Comparison of ENCODE assay signal across 20 cellular contexts in the genomic region with DNA sequence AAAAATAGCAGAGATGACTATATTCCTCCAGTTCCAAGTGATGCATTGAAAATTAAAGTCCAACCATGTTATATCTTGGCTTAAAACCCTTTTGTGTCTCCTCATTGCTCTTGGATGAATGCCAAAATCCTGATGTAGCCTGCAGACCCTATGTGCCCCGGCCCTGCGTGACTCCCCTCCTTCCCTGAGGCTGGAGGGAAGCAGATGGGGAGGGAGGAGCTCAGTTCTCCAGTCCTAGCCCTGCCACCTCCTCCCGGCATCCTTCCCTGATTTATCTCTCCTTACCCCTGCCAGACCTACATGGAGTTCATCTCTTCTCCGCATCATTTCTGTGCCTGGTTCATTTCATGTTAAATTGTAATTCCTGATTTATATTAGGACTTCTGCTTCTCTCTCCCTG.
DNase-seq lines count a peak whose midpoint lies in the region; TF ChIP-seq lines count a peak whose summit lies in the region.
"Had no signal": no experiment of that assay in that cellular context is flagged by ENCODE, and none has a peak within 500 bp of the region (broad histone marks: within the 10 kb centered on the region; RNA-seq: fewer than 3 reads in every experiment).

No MANE protein-coding gene starts in this region.

- H3K4me3 ChIP-seq in sigmoid colon = no peak overlapping the region
- H3K4me3 ChIP-seq: spleen, vagina had no signal

- no peaks in the 10 kb centered on the region for H3K27me3 ChIP-seq in sigmoid colon
- H3K27me3 ChIP-seq: vagina had no signal

- TF ChIP-seq CTCF in sigmoid colon (IDR thresholded peaks at IDR 0.05) = no peak

- H3K36me3 ChIP-seq in sigmoid colon = no peaks in the 10 kb centered on the region
- H3K36me3 ChIP-seq: spleen, vagina had no signal

- no peak overlapping the region for H3K27ac ChIP-seq in sigmoid colon
- H3K27ac ChIP-seq: spleen, vagina had no signal

- 42 to 43% methylated on average over 4 of the region's 4 CpGs for WGBS in sigmoid colon, 2 donors

- DNase-seq in NCI-H524 (lab: John Stamatoyannopoulos, UW) = peak; percentile 29 to 68
- no peak for DNase-seq in NCI-H524 treated with DMSO at 0.1 percent for 48 hours (lab: John Stamatoyannopoulos, UW)
- DNase-seq in NCI-H1105 treated with DMSO at 0.1 percent for 48 hours (lab: John Stamatoyannopoulos, UW) = peak; percentile 42
- peak; percentile 46 for DNase-seq in NOMO-1 treated with dmso at 0.1 percent for 144 hours (lab: John Stamatoyannopoulos, UW; ENCODE audit: unreplicated experiment)
- DNase-seq in posterior vena cava (ENCODE audit: low spot score) = peak; percentile 37
- no peak for DNase-seq in sigmoid colon
- DNase-seq in NCI-H187 treated with DMSO at 0.1 percent for 48 hours (lab: John Stamatoyannopoulos, UW) = no peak
- DNase-seq in AML-193 (lab: John Stamatoyannopoulos, UW) = no peak
- DNase-seq: activated CD8-positive, alpha-beta memory T cell treated with anti-CD3 and anti-CD28 coated beads for 24 hours; CD4-positive, alpha-beta T cell; cerebellar nuclear complex; DND-41; effector memory CD8-positive, alpha-beta T cell; glutamatergic neuron; left cardiac atrium; MV-4-11; NCI-H510A treated with DMSO at 0.1 percent for 48 hours; spleen; T1000 had no signal

- no peak for TF ChIP-seq POLR2A in sigmoid colon (IDR thresholded peaks at IDR 0.05)

- no peaks in the 10 kb centered on the region for H3K9me3 ChIP-seq in sigmoid colon
- H3K9me3 ChIP-seq: spleen, vagina had no signal

- peaks cover 0 to 7% (median 0%) of the 10 kb centered on the region in 4 donors for H3K4me1 ChIP-seq in sigmoid colon
- H3K4me1 ChIP-seq: vagina had no signal

- intact Hi-C loops in posterior vena cava (cut with DNase I) = no loop called here
- intact Hi-C loops in sigmoid colon (cut with DNase I) = no loop called here

- no peak for TF ChIP-seq EP300 in sigmoid colon (IDR thresholded peaks at IDR 0.05)

Comparison
In these comparisons a context has a peak if more than half of its experiments do, and no peak if none do; other contexts are left out.
1. DNase-seq: peak in NCI-H524 (2 of 2), NCI-H1105 treated with DMSO at 0.1 percent for 48 hours (single experiment), NOMO-1 treated with dmso at 0.1 percent for 144 hours (single experiment) and posterior vena cava (single experiment); none in NCI-H524 treated with DMSO at 0.1 percent for 48 hours (single experiment), sigmoid colon (single experiment), NCI-H187 treated with DMSO at 0.1 percent for 48 hours (single experiment) and AML-193 (0 of 2).